ENCODE assay signal across 8 cellular contexts in the genomic region with DNA sequence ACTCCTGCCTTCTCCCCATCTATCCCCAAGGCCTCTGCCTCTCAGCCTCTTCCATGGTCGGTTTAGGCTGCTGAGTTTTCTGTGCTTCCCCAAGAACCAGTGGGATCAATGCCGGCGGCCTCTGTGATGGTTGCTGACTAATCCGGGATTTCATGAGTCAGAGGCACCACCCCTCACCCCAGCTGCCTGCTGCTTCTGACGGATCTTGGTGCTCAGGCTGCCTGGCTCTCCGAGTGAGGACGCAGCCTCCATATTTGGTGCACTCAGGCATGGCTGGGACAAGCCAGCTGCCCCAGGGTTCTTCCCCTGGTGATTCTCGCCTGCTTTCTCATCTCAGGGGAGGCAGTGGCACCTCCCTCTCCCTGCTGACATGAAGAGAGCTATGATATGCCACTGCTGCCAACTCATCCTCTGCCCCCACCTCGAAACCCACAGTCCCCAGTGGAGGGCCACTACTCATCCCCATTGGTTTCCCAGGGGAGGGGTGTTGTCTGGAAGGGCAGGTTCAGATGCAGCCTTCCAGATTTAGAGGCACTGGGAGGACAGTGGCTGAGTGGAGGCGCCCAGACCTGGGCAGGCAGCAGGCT. TPM values are rescaled to one million over a fixed set of nuclear protein-coding genes. Genes with fewer than 3 reads are reported as not detected.
DNase-seq lines count a peak whose midpoint lies in the region; ATAC-seq and TF ChIP-seq lines count a peak whose summit lies in the region.

No MANE protein-coding gene starts in this region.

- no peak overlapping the region for H3K4me3 Mint-ChIP-seq in immature natural killer cell

- H3K36me3 Mint-ChIP-seq in immature natural killer cell = no peaks in the 10 kb centered on the region

- H3K36me3 ChIP-seq in BE2C (peaks cover 39% of the 10 kb centered on the region), kidney epithelial cell (ENCODE audit: control insufficient read depth, insufficient read depth, low read length) (peaks cover 4% of the 10 kb centered on the region), aorta (ENCODE audit: control insufficient read depth in 1 of 2, insufficient read depth in 2 of 2, low read length in 1 of 2) (no peaks in the 10 kb centered on the region)

- no peak overlapping the region for H3K27ac ChIP-seq in aorta (ENCODE audit: low read depth in 1 of 2, low read length in 2 of 2)

- H3K9me3 ChIP-seq in BE2C (no peaks in the 10 kb centered on the region), aorta (ENCODE audit: control insufficient read depth, low read length) (no peaks in the 10 kb centered on the region)

- H3K4me1 Mint-ChIP-seq in immature natural killer cell = peaks cover 17 to 21% of the 10 kb centered on the region in 2 donors

- H3K4me3 ChIP-seq in BE2C (ENCODE audit: low read depth, low read length) = no peak overlapping the region
- no peak overlapping the region for H3K4me3 ChIP-seq in kidney epithelial cell (ENCODE audit: low read depth, low read length)
- no peak overlapping the region for H3K4me3 ChIP-seq in aorta (ENCODE audit: low read length in 2 of 2)

- no peak overlapping the region for H3K27ac Mint-ChIP-seq in immature natural killer cell

- DNase-seq in BE2C (peak; percentile 89), HT1080 (ENCODE audit: low read depth) (peak; percentile 98), amniotic stem cell (lab: John Stamatoyannopoulos, UW) (peak; percentile 90), kidney epithelial cell (ENCODE audit: low read depth) (peak; percentile 96), aorta (peak; percentile 83 to 89), immature natural killer cell (no peak), left lobe of liver (ENCODE audit: low spot score) (no peak)

- H3K4me1 ChIP-seq in BE2C (peaks cover 15% of the 10 kb centered on the region), aorta (ENCODE audit: control insufficient read depth in 1 of 2, insufficient read depth in 2 of 2, low read length in 2 of 2) (no peaks in the 10 kb centered on the region)

- ATAC-seq in aorta (ENCODE audit: low FRiP score) = no peak
- ATAC-seq in left lobe of liver = no peak
- no peak for ATAC-seq in HG02973 (IDR thresholded peaks at IDR 0.05; ENCODE audit: unreplicated experiment)

- H3K27me3 ChIP-seq in BE2C = no peaks in the 10 kb centered on the region
- H3K27me3 ChIP-seq in kidney epithelial cell (ENCODE audit: control insufficient read depth, insufficient read depth, low read length) = peaks cover 2% of the 10 kb centered on the region
- H3K27me3 ChIP-seq in aorta (ENCODE audit: control insufficient read depth in 1 of 2, insufficient read depth in 2 of 2, low read length in 1 of 2) = no peaks in the 10 kb centered on the region

- peaks cover 4 to 5% (median 5%) of the 10 kb centered on the region in 3 donors for H3K27me3 Mint-ChIP-seq in immature natural killer cell (ENCODE audit: low read depth in 3 of 3)

- WGBS in aorta, 2 donors = 62 to 65% methylated on average over 10 of the region's 10 CpGs

- TF ChIP-seq CTCF in BE2C (IDR thresholded peaks at IDR 0.05; ENCODE audit: low read depth, low read length) = no peak
- TF ChIP-seq CTCF in kidney epithelial cell (IDR thresholded peaks at IDR 0.05; ENCODE audit: insufficient read depth, low read length, poor library complexity, severe bottlenecking) = no peak

- H3K9me3 Mint-ChIP-seq in immature natural killer cell = no peaks in the 10 kb centered on the region

- intact Hi-C loops in aorta (cut with DNase I) = no loop called here

RNA-seq across cellular contexts. Expression of a gene that starts 3.3 kb away (rescaled TPM):
- polyA plus RNA-seq in BE2C (2012; ENCODE audit: insufficient read depth, insufficient read length, low read depth) = 168 TPM
- 56.1 and 59.3 TPM in 2 replicates for total RNA-seq in HT1080 (2014; rRNA removed; shearing (Covaris generic))
- 57.4 and 60.1 TPM in 2 replicates for polyA plus RNA-seq in HT1080 (2015; cell fraction: cytosol; rRNA removed)
- polyA plus RNA-seq in HT1080 (2015; cell fraction: nucleus; rRNA removed) = 130 and 143 TPM in 2 replicates
- total RNA-seq in kidney epithelial cell (76.8 and 80.3 TPM in 2 replicates), aorta (10 to 100 TPM; 28.4 to 52.2 TPM), left lobe of liver (27.4 TPM)
- polyA plus RNA-seq in aorta (100 to 1,000 TPM in 1 of 2 donors, 10 to 100 TPM in 1; 21.2 to 104 TPM), immature natural killer cell (10 to 100 TPM; 59.7 to 71.8 (median 66.1) TPM)

RNA-seq across cellular contexts. Expression of a gene that starts 6.2 kb away (rescaled TPM):
- 160 TPM for polyA plus RNA-seq in BE2C (2012; ENCODE audit: insufficient read depth, insufficient read length, low read depth)
- 12.0 and 15.6 TPM in 2 replicates for total RNA-seq in HT1080 (2014; rRNA removed; shearing (Covaris generic))
- polyA plus RNA-seq in HT1080 (2015; cell fraction: cytosol; rRNA removed) = 5.2 and 6.4 TPM in 2 replicates
- 24.5 and 24.6 TPM in 2 replicates for polyA plus RNA-seq in HT1080 (2015; cell fraction: nucleus; rRNA removed)
- total RNA-seq in kidney epithelial cell (9.7 and 11.7 TPM in 2 replicates), aorta (10 to 100 TPM in 1 of 2 donors, 1 to 10 TPM in 1; 7.9 to 20.6 TPM), left lobe of liver (1.8 TPM)
- polyA plus RNA-seq in aorta (10 to 100 TPM in 1 of 2 donors, 1 to 10 TPM in 1; 4.1 to 13.2 TPM), immature natural killer cell (1 to 10 TPM; 1.3 to 1.4 (median 1.4) TPM)

RNA-seq across cellular contexts. Expression of a gene that starts 13.2 kb away (rescaled TPM):
- 105 TPM for polyA plus RNA-seq in BE2C (2012; ENCODE audit: insufficient read depth, insufficient read length, low read depth)
- total RNA-seq in HT1080 (2014; rRNA removed; shearing (Covaris generic)) = 58.5 and 69.2 TPM in 2 replicates
- 32.5 and 35.8 TPM in 2 replicates for polyA plus RNA-seq in HT1080 (2015; cell fraction: cytosol; rRNA removed)
- polyA plus RNA-seq in HT1080 (2015; cell fraction: nucleus; rRNA removed) = 32.0 and 34.9 TPM in 2 replicates
- 5.3 and 5.8 TPM in 2 replicates for total RNA-seq in kidney epithelial cell
- total RNA-seq in aorta = under 1 TPM; 0.26 to 0.60 TPM
- under 1 TPM in 1 of 2 donors, not detected in 1; 0.50 TPM for polyA plus RNA-seq in aorta
- under 1 TPM; 0.06 to 0.95 (median 0.39) TPM for polyA plus RNA-seq in immature natural killer cell
- total RNA-seq in left lobe of liver = 0.15 TPM

RNA-seq across cellular contexts. Expression of a gene that starts 29.6 kb away (rescaled TPM):
- not detected for polyA plus RNA-seq in BE2C (2012; ENCODE audit: insufficient read depth, insufficient read length, low read depth)
- not detected in 2 replicates for total RNA-seq in HT1080 (2014; rRNA removed; shearing (Covaris generic))
- not detected in 2 replicates for polyA plus RNA-seq in HT1080 (2015; cell fraction: cytosol; rRNA removed)
- not detected in 2 replicates for polyA plus RNA-seq in HT1080 (2015; cell fraction: nucleus; rRNA removed)
- total RNA-seq in kidney epithelial cell (0.21 TPM in 1 of 2 replicates, not detected in the other), aorta (1 to 10 TPM in 1 of 2 donors, under 1 TPM in 1; 0.16 to 1.7 TPM), left lobe of liver (1.7 TPM)
- polyA plus RNA-seq in aorta (not detected), immature natural killer cell (not detected)

RNA-seq across cellular contexts. Expression of a gene that starts 31.0 kb away (rescaled TPM):
- polyA plus RNA-seq in BE2C (2012; ENCODE audit: insufficient read depth, insufficient read length, low read depth) = 408 TPM
- 43.8 and 45.5 TPM in 2 replicates for total RNA-seq in HT1080 (2014; rRNA removed; shearing (Covaris generic))
- 60.6 and 61.9 TPM in 2 replicates for polyA plus RNA-seq in HT1080 (2015; cell fraction: cytosol; rRNA removed)
- polyA plus RNA-seq in HT1080 (2015; cell fraction: nucleus; rRNA removed) = 299 and 327 TPM in 2 replicates
- total RNA-seq in kidney epithelial cell (116 and 137 TPM in 2 replicates), aorta (100 to 1,000 TPM in 1 of 2 donors, 10 to 100 TPM in 1; 97.4 to 153 TPM), left lobe of liver (87.0 TPM)
- polyA plus RNA-seq in aorta (100 to 1,000 TPM in 1 of 2 donors, 10 to 100 TPM in 1; 98.8 to 598 TPM), immature natural killer cell (100 to 1,000 TPM; 136 to 176 (median 168) TPM)

Comparison
In these comparisons a context has a peak if more than half of its experiments do, and no peak if none do; other contexts are left out.
1. DNase-seq: peak in BE2C (single experiment), HT1080 (single experiment), amniotic stem cell (single experiment), kidney epithelial cell (single experiment) and aorta (2 of 2); none in immature natural killer cell (0 of 3) and left lobe of liver (single experiment).